Comparison of ENCODE assay signal across 22 cellular contexts in the genomic region with DNA sequence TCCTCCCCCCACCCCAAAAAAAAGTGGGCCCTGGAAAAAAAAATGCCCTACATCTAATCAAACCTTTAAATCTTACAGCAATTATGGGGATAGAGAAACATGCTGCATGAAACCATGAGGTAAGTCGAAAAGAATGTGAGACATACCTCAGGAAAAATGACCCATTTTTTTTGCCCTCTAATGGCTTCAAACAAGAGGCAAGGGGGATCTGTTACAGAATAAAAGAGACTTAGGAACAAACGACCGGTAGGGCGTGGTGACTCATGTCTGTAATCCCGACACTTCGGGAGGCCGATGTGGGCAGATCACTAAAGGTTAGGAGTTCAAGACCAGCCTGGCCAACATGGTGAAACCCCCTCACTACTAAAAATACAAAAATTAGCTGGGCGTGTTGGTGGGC. TPM values are rescaled to one million over a fixed set of nuclear protein-coding genes. Genes with fewer than 3 reads are reported as not detected.
DNase-seq lines count a peak whose midpoint lies in the region; ATAC-seq, FAIRE-seq and TF ChIP-seq lines count a peak whose summit lies in the region.
"Had no signal": no experiment of that assay in that cellular context is flagged by ENCODE, and none has a peak within 500 bp of the region (broad histone marks: within the 10 kb centered on the region; RNA-seq: fewer than 3 reads in every experiment).

No MANE protein-coding gene starts in this region.

- no peak for ATAC-seq in HG03565 (IDR thresholded peaks at IDR 0.05; ENCODE audit: unreplicated experiment)
- ATAC-seq: HepG2, sciatic nerve had no signal

- no peak for FAIRE-seq in frontal cortex (lab: Jason Lieb, UNC)
- FAIRE-seq: colon, HepG2 had no signal

- H3K27ac Mint-ChIP-seq in activated naive CD4-positive, alpha-beta T cell treated with anti-CD3 and anti-CD28 coated beads, Interleukin-2, amount 10 ng/mL, durations not matched to agents 7 days and 5 days, result no peak overlapping the region
- H3K27ac Mint-ChIP-seq: CD4-positive, alpha-beta T cell had no signal

- H3K27me3 ChIP-seq in adipocyte (replicated peaks; ENCODE audit: control insufficient read depth, insufficient read depth, low read length), result peaks cover 8% of the 10 kb centered on the region
- peaks cover 8% of the 10 kb centered on the region for H3K27me3 ChIP-seq in kidney epithelial cell (ENCODE audit: control insufficient read depth, insufficient read depth, low read length)
- peaks cover 0 to 39% (median 0%) of the 10 kb centered on the region in 4 donors for H3K27me3 ChIP-seq in esophagus squamous epithelium
- H3K27me3 ChIP-seq: ascending aorta had no signal

- intact Hi-C loops in esophagus squamous epithelium (cut with DNase I), result no loop called here

- CTCF ChIA-PET in activated naive CD4-positive, alpha-beta T cell treated with anti-CD3 and anti-CD28 coated beads, Interleukin-2, amount 10 ng/mL, durations not matched to agents 7 days and 5 days (lab: Charles Lee), result no interaction called here

- H3K36me3 Mint-ChIP-seq in activated naive CD4-positive, alpha-beta T cell treated with anti-CD3 and anti-CD28 coated beads, Interleukin-2, amount 10 ng/mL, durations not matched to agents 7 days and 5 days, result no peaks in the 10 kb centered on the region

- no peak for TF ChIP-seq POLR2A in esophagus squamous epithelium (IDR thresholded peaks at IDR 0.05)

- H3K4me1 ChIP-seq in adipocyte (ENCODE audit: control insufficient read depth, insufficient read depth, low read length), result no peaks in the 10 kb centered on the region
- peaks cover 0 to 6% (median 0%) of the 10 kb centered on the region in 3 donors for H3K4me1 ChIP-seq in esophagus squamous epithelium
- H3K4me1 ChIP-seq: ascending aorta, transverse colon had no signal

- H3K27ac ChIP-seq in esophagus squamous epithelium, result no peak overlapping the region
- H3K27ac ChIP-seq: ascending aorta, left ventricle myocardium inferior, transverse colon had no signal

- no peak overlapping the region for H3K9ac ChIP-seq in adipocyte (ENCODE audit: low read length)

- TF ChIP-seq CTCF in AG10803 (conservative IDR thresholded peaks at IDR 0.05; ENCODE audit: low read length), result no peak
- no peak for TF ChIP-seq CTCF in kidney epithelial cell (IDR thresholded peaks at IDR 0.05; ENCODE audit: insufficient read depth, low read length, poor library complexity, severe bottlenecking)
- TF ChIP-seq CTCF in esophagus squamous epithelium (IDR thresholded peaks at IDR 0.05), result no peak

- H3K36me3 ChIP-seq in adipocyte (ENCODE audit: control insufficient read depth, insufficient read depth, low read length, severe bottlenecking) (no peaks in the 10 kb centered on the region), kidney epithelial cell (ENCODE audit: control insufficient read depth, insufficient read depth, low read length) (no peaks in the 10 kb centered on the region), esophagus squamous epithelium (no peaks in the 10 kb centered on the region)
- H3K36me3 ChIP-seq: ascending aorta, left ventricle myocardium inferior, transverse colon had no signal

- H3K9me3 ChIP-seq in adipocyte (ENCODE audit: control insufficient read depth, low read length), result no peaks in the 10 kb centered on the region
- H3K9me3 ChIP-seq in esophagus squamous epithelium, result no peaks in the 10 kb centered on the region
- H3K9me3 ChIP-seq: ascending aorta, left ventricle myocardium inferior, transverse colon had no signal

- no peaks in the 10 kb centered on the region for H3K9me3 Mint-ChIP-seq in activated naive CD4-positive, alpha-beta T cell treated with anti-CD3 and anti-CD28 coated beads, Interleukin-2, amount 10 ng/mL, durations not matched to agents 7 days and 5 days
- H3K9me3 Mint-ChIP-seq: CD4-positive, alpha-beta T cell; endodermal cell had no signal

- H3K4me1 Mint-ChIP-seq in activated naive CD4-positive, alpha-beta T cell treated with anti-CD3 and anti-CD28 coated beads, Interleukin-2, amount 10 ng/mL, durations not matched to agents 7 days and 5 days, result no peaks in the 10 kb centered on the region
- H3K4me1 Mint-ChIP-seq: endodermal cell had no signal

- H3K27me3 Mint-ChIP-seq in activated naive CD4-positive, alpha-beta T cell treated with anti-CD3 and anti-CD28 coated beads, Interleukin-2, amount 10 ng/mL, durations not matched to agents 7 days and 5 days, result peaks cover 55% of the 10 kb centered on the region

- no peak overlapping the region for H3K4me3 Mint-ChIP-seq in activated naive CD4-positive, alpha-beta T cell treated with anti-CD3 and anti-CD28 coated beads, Interleukin-2, amount 10 ng/mL, durations not matched to agents 7 days and 5 days
- H3K4me3 Mint-ChIP-seq: CD4-positive, alpha-beta T cell; endodermal cell had no signal

- no peak overlapping the region for H3K4me3 ChIP-seq in AG10803 (ENCODE audit: low read length)
- H3K4me3 ChIP-seq in adipocyte (ENCODE audit: low read length), result no peak overlapping the region
- H3K4me3 ChIP-seq in kidney epithelial cell (ENCODE audit: low read depth, low read length), result no peak overlapping the region
- no peak overlapping the region for H3K4me3 ChIP-seq in esophagus squamous epithelium
- H3K4me3 ChIP-seq: ascending aorta, left ventricle myocardium inferior, transverse colon had no signal

- DNase-seq in AG10803 (ENCODE audit: low read depth) (peak; percentile 21), HS-5 (ENCODE audit: low read depth) (peak; percentile 15), adipocyte (ENCODE audit: low read depth) (peak; percentile 28), kidney epithelial cell (ENCODE audit: low read depth) (peak; percentile 44), esophagus squamous epithelium (lab: John Stamatoyannopoulos, UW) (no peak), frontal cortex (ENCODE audit: low spot score in 2 of 2) (no peak)
- no peak for DNase-seq in activated naive CD4-positive, alpha-beta T cell treated with anti-CD3 and anti-CD28 coated beads, Interleukin-2, amount 10 ng/mL, durations not matched to agents 7 days and 5 days
- DNase-seq: activated CD4-positive, alpha-beta T cell treated with anti-CD3 and anti-CD28 coated beads, Interleukin-2, amount 50 U/mL, for 1 hour; activated CD8-positive, alpha-beta memory T cell treated with anti-CD3 and anti-CD28 coated beads, Interleukin-2, amount 50 U/mL, for 48 hours; CD4-positive, alpha-beta T cell; endodermal cell; left ventricle myocardium inferior; NCI-H1092; NCI-H2081 treated with DMSO at 0.1 percent for 48 hours; NCI-H524 treated with DMSO at 0.1 percent for 48 hours; stimulated activated naive CD4-positive, alpha-beta T cell treated with Interleukin-2 at 50 U/mL for 16 hours; transverse colon had no signal

- WGBS in esophagus squamous epithelium, 2 donors, result 46 to 49% methylated on average over 8 of the region's 8 CpGs

RNA-seq across cellular contexts. Expression of a gene that starts 8.4 kb away (rescaled TPM):
- total RNA-seq in kidney epithelial cell (10.2 and 18.1 TPM in 2 replicates), esophagus squamous epithelium (1 to 10 TPM in 1 of 4 donors, under 1 TPM in 3; 0.22 to 1.9 (median 0.45) TPM), frontal cortex (0.41 TPM)
- total RNA-seq: CD4-positive, alpha-beta T cell had no signal

RNA-seq across cellular contexts. Expression of a gene that starts 24.2 kb away (rescaled TPM):
- total RNA-seq in kidney epithelial cell (0.07 and 0.29 TPM in 2 replicates), esophagus squamous epithelium (1 to 10 TPM in 1 of 4 donors, under 1 TPM in 1, not detected in 2; 0.19 to 8.8 TPM), frontal cortex (0.41 TPM)
- total RNA-seq: ascending aorta; CD4-positive, alpha-beta T cell had no signal

RNA-seq across cellular contexts. Expression of a gene that starts 24.8 kb away (rescaled TPM):
- total RNA-seq in kidney epithelial cell (269 TPM in 2 replicates), esophagus squamous epithelium (100 to 1,000 TPM in 1 of 4 donors, 10 to 100 TPM in 3; 64.1 to 107 (median 99.1) TPM), frontal cortex (39.1 TPM)

RNA-seq across cellular contexts. Expression of a gene that starts 26.6 kb away (rescaled TPM):
- total RNA-seq in kidney epithelial cell, result 3.0 and 4.4 TPM in 2 replicates
- total RNA-seq in esophagus squamous epithelium, result 1 to 10 TPM in 2 of 4 donors, under 1 TPM in 2; 0.35 to 6.2 (median 1.0) TPM
- total RNA-seq in frontal cortex, result 3.3 TPM

RNA-seq across cellular contexts. Expression of a gene that starts 36.2 kb away (rescaled TPM):
- 2.9 and 4.0 TPM in 2 replicates for total RNA-seq in kidney epithelial cell
- 1 to 10 TPM; 1.0 to 2.9 (median 1.3) TPM for total RNA-seq in esophagus squamous epithelium
- 0.82 TPM for total RNA-seq in frontal cortex

Comparison
In these comparisons a context has a peak if more than half of its experiments do, and no peak if none do; other contexts are left out.
1. DNase-seq: peak in AG10803 (single experiment), HS-5 (single experiment), adipocyte (single experiment) and kidney epithelial cell (single experiment); none in activated naive CD4-positive, alpha-beta T cell treated with anti-CD3 and anti-CD28 coated beads, Interleukin-2, amount 10 ng/mL, durations not matched to agents 7 days and 5 days (single experiment), esophagus squamous epithelium (single experiment) and frontal cortex (0 of 2).